In genomic region chr6:16206595-16207037, GRCh38 we compare ENCODE assay signal across 1 cellular context.
TF ChIP-seq lines count a peak whose summit lies in the region.

No MANE protein-coding gene starts in this region.

TF ChIP-seq in HepG2, 621 proteins besides CTCF, POLR2A, EP300 and RAD21 (continued from another document and continues in another):
- TF ChIP-seq YY1 (IDR thresholded peaks at IDR 0.05; ENCODE audit: insufficient read depth, insufficient replicate concordance, low read depth, low read length) (no peak), FLYWCH1 (CRISPR knock-in tag; IDR thresholded peaks at IDR 0.05) (no peak), ZBTB7A (CRISPR knock-in tag; IDR thresholded peaks at IDR 0.05) (no peak), KAT8 (CRISPR knock-in tag; IDR thresholded peaks at IDR 0.05) (no peak), ZBTB33 (CRISPR knock-in tag; IDR thresholded peaks at IDR 0.05) (no peak), STAG1 (CRISPR knock-in tag; IDR thresholded peaks at IDR 0.05) (peak; percentile 95), ELF1 (CRISPR knock-in tag; IDR thresholded peaks at IDR 0.05) (peak; percentile 60), IKZF5 (CRISPR knock-in tag; IDR thresholded peaks at IDR 0.05) (no peak), JUN (CRISPR knock-in tag; IDR thresholded peaks at IDR 0.05) (no peak), ZC3H4 (CRISPR knock-in tag; IDR thresholded peaks at IDR 0.05; ENCODE audit: borderline replicate concordance) (no peak), ZNF513 (CRISPR knock-in tag; conservative IDR thresholded peaks at IDR 0.05) (0 out of 2 replicates have a peak, but pooled peaks have one; percentile 49), MIER3 (CRISPR knock-in tag; IDR thresholded peaks at IDR 0.05; ENCODE audit: borderline replicate concordance) (no peak), ZNF574 (CRISPR knock-in tag; IDR thresholded peaks at IDR 0.05) (no peak), GATA4 (IDR thresholded peaks at IDR 0.05; ENCODE audit: borderline replicate concordance, low read depth) (no peak), FOXO1 (CRISPR knock-in tag; IDR thresholded peaks at IDR 0.05) (no peak), KAT2B (IDR thresholded peaks at IDR 0.05; ENCODE audit: borderline replicate concordance, low read depth, low read length) (no peak), FOXA3 (CRISPR knock-in tag; IDR thresholded peaks at IDR 0.05) (peak; percentile 24; the same call in 1 of the 2 replicates), KLF16 (CRISPR knock-in tag; IDR thresholded peaks at IDR 0.05) (0 out of 4 replicates have a peak, but pooled peaks of 1 of the 2 experiments have one; percentile 47), AGO1 (IDR thresholded peaks at IDR 0.05; ENCODE audit: low read depth, low read length, poor library complexity, severe bottlenecking) (no peak), ZSCAN12 (CRISPR knock-in tag; IDR thresholded peaks at IDR 0.05) (0 out of 2 replicates have a peak, but pooled peaks have one; percentile 51), NCOA5 (CRISPR knock-in tag; IDR thresholded peaks at IDR 0.05) (no peak), SP140L (CRISPR knock-in tag; IDR thresholded peaks at IDR 0.05; ENCODE audit: borderline replicate concordance) (0 out of 2 replicates have a peak, but pooled peaks have one; percentile 68), GMEB2 (CRISPR knock-in tag; IDR thresholded peaks at IDR 0.05; ENCODE audit: low read depth) (no peak), THAP9 (CRISPR knock-in tag; IDR thresholded peaks at IDR 0.05; ENCODE audit: borderline replicate concordance) (no peak), ZNF362 (CRISPR knock-in tag; IDR thresholded peaks at IDR 0.05; ENCODE audit: borderline replicate concordance) (no peak), ESRRA (CRISPR knock-in tag; IDR thresholded peaks at IDR 0.05; ENCODE audit: low read depth) (no peak), HINFP (CRISPR knock-in tag; IDR thresholded peaks at IDR 0.05; ENCODE audit: low read depth) (no peak), KLF9 (CRISPR knock-in tag; IDR thresholded peaks at IDR 0.05; ENCODE audit: low read depth) (no peak), ZNF569 (CRISPR knock-in tag; IDR thresholded peaks at IDR 0.05; ENCODE audit: borderline replicate concordance) (no peak), ZNF318 (CRISPR knock-in tag; IDR thresholded peaks at IDR 0.05) (no peak), SOX5 (CRISPR knock-in tag; IDR thresholded peaks at IDR 0.05; ENCODE audit: borderline replicate concordance) (peak; percentile 26; the same call in 1 of the 2 replicates), SMC3 (IDR thresholded peaks at IDR 0.05; ENCODE audit: low read length) (peak; percentile 89)
